1 cellular context compared by ENCODE assay signal in genomic region chr7:47540053-47540386, GRCh38.
TF ChIP-seq lines count a peak whose summit lies in the region.

No MANE protein-coding gene starts in this region.

TF ChIP-seq in WTC11, 78 proteins besides CTCF, POLR2A, EP300 and RAD21:
- no peak for TF ChIP-seq ARID4B (CRISPR knock-in tag; IDR thresholded peaks at IDR 0.05; ENCODE audit: borderline replicate concordance)
- no peak for TF ChIP-seq TEAD1 (CRISPR knock-in tag; IDR thresholded peaks at IDR 0.05)
- TF ChIP-seq HMGA2 (CRISPR knock-in tag; IDR thresholded peaks at IDR 0.05), result no peak
- no peak for TF ChIP-seq ZSCAN18 (CRISPR knock-in tag; IDR thresholded peaks at IDR 0.05)
- no peak for TF ChIP-seq ELF4 (CRISPR knock-in tag; IDR thresholded peaks at IDR 0.05; ENCODE audit: low read depth)
- no peak for TF ChIP-seq KAT7 (CRISPR knock-in tag; IDR thresholded peaks at IDR 0.05; ENCODE audit: borderline replicate concordance)
- no peak for TF ChIP-seq CDX4 (CRISPR knock-in tag; IDR thresholded peaks at IDR 0.05; ENCODE audit: borderline replicate concordance)
- no peak for TF ChIP-seq ZNF532 (CRISPR knock-in tag; IDR thresholded peaks at IDR 0.05; ENCODE audit: borderline replicate concordance)
- TF ChIP-seq ERG (CRISPR knock-in tag; IDR thresholded peaks at IDR 0.05), result no peak
- no peak for TF ChIP-seq SMAD4 (CRISPR knock-in tag; IDR thresholded peaks at IDR 0.05)
- TF ChIP-seq E2F1 (CRISPR knock-in tag; IDR thresholded peaks at IDR 0.05), result no peak
- TF ChIP-seq ZMAT4 (CRISPR knock-in tag; IDR thresholded peaks at IDR 0.05), result no peak
